ENCODE assay signal across 34 cellular contexts in the genomic region with DNA sequence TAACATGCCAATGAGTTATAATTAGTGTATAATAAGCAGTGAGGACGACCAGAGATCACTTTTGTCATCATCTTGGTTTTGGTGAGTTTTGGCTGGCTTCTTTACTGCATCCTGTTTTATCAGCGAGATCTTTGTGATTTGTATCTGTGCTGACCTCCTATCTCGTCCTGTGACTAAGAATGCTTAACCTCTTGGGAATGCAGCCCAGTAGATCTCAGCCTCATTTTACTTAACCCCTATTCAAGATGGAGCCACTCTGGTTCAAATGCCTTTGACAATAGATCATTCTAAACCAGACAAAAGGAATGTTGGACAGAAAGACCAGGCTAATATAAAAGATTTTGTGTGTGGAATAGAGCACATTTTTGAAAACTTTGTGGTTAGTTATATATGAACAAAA.
DNase-seq lines count a peak whose midpoint lies in the region; ATAC-seq, FAIRE-seq and TF ChIP-seq lines count a peak whose summit lies in the region.
"Had no signal": no experiment of that assay in that cellular context is flagged by ENCODE, and none has a peak within 500 bp of the region (broad histone marks: within the 10 kb centered on the region; RNA-seq: fewer than 3 reads in every experiment).

No MANE protein-coding gene starts in this region.

- TF ChIP-seq CTCF in A549 (IDR thresholded peaks at IDR 0.05): no peak
- no peak for TF ChIP-seq CTCF in PC-3 (conservative IDR thresholded peaks at IDR 0.05; ENCODE audit: low read depth, low read length)
- TF ChIP-seq CTCF in astrocyte (IDR thresholded peaks at IDR 0.05; ENCODE audit: insufficient read depth, low read depth, low read length): no peak
- no peak for TF ChIP-seq CTCF in ovary (IDR thresholded peaks at IDR 0.05)
- TF ChIP-seq CTCF in RWPE1 (conservative IDR thresholded peaks at IDR 0.05; ENCODE audit: low read depth): no peak

- CTCF ChIA-PET in A549 (lab: Yijun Ruan, JAX): no interaction called here
- CTCF ChIA-PET in PC-3 (lab: Charles Lee): no interaction called here
- CTCF ChIA-PET in RWPE1 (lab: Yijun Ruan, JAX): no interaction called here

- H3K27me3 Mint-ChIP-seq in astrocyte (ENCODE audit: low read depth, unreplicated experiment): no peaks in the 10 kb centered on the region
- H3K27me3 Mint-ChIP-seq: activated CD8-positive, alpha-beta memory T cell treated with anti-CD3 and anti-CD28 coated beads, Interleukin-2, amount 10 ng/mL, durations not matched to agents 7 days and 5 days; B cell; IgD-negative memory B cell; naive thymus-derived CD8-positive, alpha-beta T cell had no signal

- intact Hi-C loops in PC-3 (cut with micrococcal nuclease) (no loop called here), ovary (cut with DNase I) (no loop called here)

- H3K4me1 ChIP-seq in A549 (peaks cover 19% of the 10 kb centered on the region; the same call in 2 of the 3 replicates), PC-3 (ENCODE audit: insufficient read depth, low read length) (peaks cover 25% of the 10 kb centered on the region), astrocyte (ENCODE audit: insufficient read depth, low read length) (peaks cover 6% of the 10 kb centered on the region), ovary (ENCODE audit: insufficient read depth) (no peaks in the 10 kb centered on the region)
- H3K4me1 ChIP-seq: gastroesophageal sphincter, left ventricle myocardium inferior, tibial nerve had no signal

- TF ChIP-seq EP300 in A549 (IDR thresholded peaks at IDR 0.05): no peak
- TF ChIP-seq EP300 in ovary (IDR thresholded peaks at IDR 0.05): no peak

- no peak for TF ChIP-seq RAD21 in A549 (conservative IDR thresholded peaks at IDR 0.05 in 1 of 2, IDR thresholded peaks at IDR 0.05 in 1 of 2)

- 23% methylated on average over 3 of the region's 3 CpGs for WGBS in A549 (ENCODE audit: missing lambda C conversion rate)
- WGBS in ovary, 3 donors: 50 to 56% (median 50%) methylated on average over 3 of the region's 3 CpGs

- H3K9ac ChIP-seq in PC-3 (ENCODE audit: low read length): no peak overlapping the region
- no peak overlapping the region for H3K9ac ChIP-seq in astrocyte (ENCODE audit: low read length)

- H3K9me2 ChIP-seq in PC-3 (replicated peaks; ENCODE audit: low read length): no peaks in the 10 kb centered on the region

- H3K9me3 ChIP-seq in A549: no peaks in the 10 kb centered on the region
- H3K9me3 ChIP-seq in PC-3 (ENCODE audit: low read length): no peaks in the 10 kb centered on the region
- no peaks in the 10 kb centered on the region for H3K9me3 ChIP-seq in astrocyte (ENCODE audit: insufficient read depth, low read depth, low read length)
- no peaks in the 10 kb centered on the region for H3K9me3 ChIP-seq in ovary
- H3K9me3 ChIP-seq: gastroesophageal sphincter, left ventricle myocardium inferior, tibial nerve had no signal

- peak overlapping the region; percentile 89 for H3K27ac Mint-ChIP-seq in astrocyte (ENCODE audit: unreplicated experiment)
- H3K27ac Mint-ChIP-seq in stimulated activated effector memory CD8-positive, alpha-beta T cell treated with anti-CD3 and anti-CD28 coated beads, Interleukin-12 subunit alpha, Interleukin-12 subunit beta, amount 100 ng/mL, for 72 hours: no peak overlapping the region
- H3K27ac Mint-ChIP-seq: activated CD8-positive, alpha-beta memory T cell treated with anti-CD3 and anti-CD28 coated beads, Interleukin-2, amount 10 ng/mL, durations not matched to agents 7 days and 5 days; B cell; CD8-positive, alpha-beta T cell; IgD-negative memory B cell; naive thymus-derived CD8-positive, alpha-beta T cell; T-helper 1 cell treated with Interleukin-12 subunit alpha and Interleukin-12 subunit beta and Interleukin-4 antibody, amounts not matched to agents 30 μg/mL and 1 μg/mL, for 36 hours had no signal

- TF ChIP-seq POLR2A in A549 (IDR thresholded peaks at IDR 0.05; ENCODE audit: low read length) (no peak), ovary (IDR thresholded peaks at IDR 0.05) (no peak)

- no TSS peak for BruUV-seq in PC-3 (replicated peaks; lab: Mats Ljungman, UMichigan)

- H4K20me1 ChIP-seq in PC-3 (ENCODE audit: low read length) (no peaks in the 10 kb centered on the region), astrocyte (ENCODE audit: insufficient read depth, low read length) (no peaks in the 10 kb centered on the region)

- DNase-seq in A549 (ENCODE audit: low read depth in 1 of 2, low spot score in 1 of 2): peak in 1 of 2 experiments; percentile 7
- peak; percentile 66 for DNase-seq in PC-3
- peak; percentile 64 for DNase-seq in astrocyte (ENCODE audit: low read depth)
- peak; percentile 30 for DNase-seq in iris pigment epithelial cell (ENCODE audit: low read depth)
- DNase-seq in activated CD4-positive, alpha-beta T cell treated with anti-CD3 and anti-CD28 coated beads, Interleukin-2, amount 50 U/mL, for 48 hours: no peak
- DNase-seq in ovary: no peak
- DNase-seq in RWPE1 (ENCODE audit: low spot score): no peak
- no peak for DNase-seq in stimulated activated effector memory CD8-positive, alpha-beta T cell treated with anti-CD3 and anti-CD28 coated beads, Interleukin-12 subunit alpha, Interleukin-12 subunit beta, amount 100 ng/mL, for 72 hours (ENCODE audit: low spot score in 2 of 2)
- DNase-seq: activated CD4-positive, alpha-beta T cell treated with anti-CD3 and anti-CD28 coated beads for 48 hours; activated CD8-positive, alpha-beta memory T cell treated with anti-CD3 and anti-CD28 coated beads, Interleukin-2, amount 10 ng/mL, durations not matched to agents 7 days and 5 days; activated T-cell treated with anti-CD3 and anti-CD28 coated beads, Interleukin-2, amount 50 U/mL, for 48 hours; amygdala; caudate nucleus; CD8-positive, alpha-beta T cell; DMS53; GF-D8; H7; hippocampal formation; left ventricle myocardium inferior; naive thymus-derived CD8-positive, alpha-beta T cell; NCI-H1048; NCI-H1694 treated with DMSO at 0.1 percent for 48 hours; NCI-H2171; NCI-H510A treated with DMSO at 0.1 percent for 48 hours; stimulated activated CD4-positive, alpha-beta T cell treated with anti-CD3 and anti-CD28 coated beads, Interleukin-1b, Interleukin-23, amount 100 ng/mL, for 48 hours; stimulated activated CD8-positive, alpha-beta memory T cell treated with anti-CD3 and anti-CD28 coated beads, Interleukin-4, amount 100 ng/mL, for 48 hours had no signal

- H3F3A ChIP-seq in PC-3 (ENCODE audit: low read length, unreplicated experiment): no peaks in the 10 kb centered on the region

- H3K27me3 ChIP-seq in PC-3 (ENCODE audit: low read length) (no peaks in the 10 kb centered on the region), astrocyte (ENCODE audit: insufficient read depth, low read length) (no peaks in the 10 kb centered on the region), ovary (no peaks in the 10 kb centered on the region)
- H3K27me3 ChIP-seq: gastroesophageal sphincter, tibial nerve had no signal

- H3K36me3 ChIP-seq in PC-3 (ENCODE audit: low read depth, low read length) (no peaks in the 10 kb centered on the region), astrocyte (ENCODE audit: insufficient read depth, low read length) (no peaks in the 10 kb centered on the region), ovary (no peaks in the 10 kb centered on the region)
- H3K36me3 ChIP-seq: gastroesophageal sphincter, left ventricle myocardium inferior, tibial nerve had no signal

- H3K4me3 ChIP-seq in A549: no peak overlapping the region
- no peak overlapping the region for H3K4me3 ChIP-seq in PC-3 (ENCODE audit: low read length)
- no peak overlapping the region for H3K4me3 ChIP-seq in astrocyte (ENCODE audit: insufficient read depth, low read depth, low read length)
- no peak overlapping the region for H3K4me3 ChIP-seq in ovary
- H3K4me3 ChIP-seq: gastroesophageal sphincter, left ventricle myocardium inferior, skin epidermis, tibial nerve had no signal

- H2AFZ ChIP-seq in PC-3 (ENCODE audit: low read length): peak overlapping the region; percentile 21; the same call in 1 of the 2 replicates
- H2AFZ ChIP-seq in astrocyte (ENCODE audit: low read depth, low read length): peak overlapping the region; percentile 6

- no peak for FAIRE-seq in A549 (lab: Jason Lieb, UNC)
- no peak for FAIRE-seq in astrocyte (lab: Jason Lieb, UNC)
- FAIRE-seq: A204.1 had no signal

- no peak overlapping the region for H3K27ac ChIP-seq in A549
- H3K27ac ChIP-seq in PC-3 (ENCODE audit: low read length): peak overlapping the region; percentile 48
- H3K27ac ChIP-seq in astrocyte (ENCODE audit: low read depth, low read length): no peak overlapping the region
- H3K27ac ChIP-seq in ovary: no peak overlapping the region
- no peak overlapping the region for H3K27ac ChIP-seq in RWPE1
- H3K27ac ChIP-seq: gastroesophageal sphincter, left ventricle myocardium inferior, skin epidermis, tibial nerve, VCaP had no signal

- H3K4me3 Mint-ChIP-seq in astrocyte (ENCODE audit: unreplicated experiment): no peak overlapping the region
- no peak overlapping the region for H3K4me3 Mint-ChIP-seq in stimulated activated effector memory CD8-positive, alpha-beta T cell treated with anti-CD3 and anti-CD28 coated beads, Interleukin-12 subunit alpha, Interleukin-12 subunit beta, amount 100 ng/mL, for 72 hours
- H3K4me3 Mint-ChIP-seq: activated CD8-positive, alpha-beta memory T cell treated with anti-CD3 and anti-CD28 coated beads, Interleukin-2, amount 10 ng/mL, durations not matched to agents 7 days and 5 days; B cell; CD8-positive, alpha-beta T cell; IgD-negative memory B cell; naive thymus-derived CD8-positive, alpha-beta T cell; T-helper 1 cell treated with Interleukin-12 subunit alpha and Interleukin-12 subunit beta and Interleukin-4 antibody, amounts not matched to agents 30 μg/mL and 1 μg/mL, for 36 hours had no signal

- ATAC-seq in A549 (no peak; a peak in 1 of 6 replicates), PC-3 (peak; percentile 35; the same call in 1 of the 2 replicates)
- ATAC-seq in stimulated activated effector memory CD8-positive, alpha-beta T cell treated with anti-CD3 and anti-CD28 coated beads, Interleukin-12 subunit alpha, Interleukin-12 subunit beta, amount 100 ng/mL, for 72 hours: no peak
- ATAC-seq: activated CD8-positive, alpha-beta memory T cell treated with anti-CD3 and anti-CD28 coated beads, Interleukin-2, amount 10 ng/mL, durations not matched to agents 7 days and 5 days; CD8-positive, alpha-beta T cell; gastroesophageal sphincter; naive thymus-derived CD8-positive, alpha-beta T cell had no signal

- no peaks in the 10 kb centered on the region for H3K36me3 Mint-ChIP-seq in astrocyte (ENCODE audit: low read depth, unreplicated experiment)
- H3K36me3 Mint-ChIP-seq in stimulated activated effector memory CD8-positive, alpha-beta T cell treated with anti-CD3 and anti-CD28 coated beads, Interleukin-12 subunit alpha, Interleukin-12 subunit beta, amount 100 ng/mL, for 72 hours: no peaks in the 10 kb centered on the region
- H3K36me3 Mint-ChIP-seq: activated CD8-positive, alpha-beta memory T cell treated with anti-CD3 and anti-CD28 coated beads, Interleukin-2, amount 10 ng/mL, durations not matched to agents 7 days and 5 days; CD8-positive, alpha-beta T cell; IgD-negative memory B cell had no signal

- H3K9me3 Mint-ChIP-seq in astrocyte (ENCODE audit: unreplicated experiment): no peaks in the 10 kb centered on the region
- peaks cover 25% of the 10 kb centered on the region for H3K9me3 Mint-ChIP-seq in stimulated activated effector memory CD8-positive, alpha-beta T cell treated with anti-CD3 and anti-CD28 coated beads, Interleukin-12 subunit alpha, Interleukin-12 subunit beta, amount 100 ng/mL, for 72 hours

- H3K4me2 ChIP-seq in A549 (no peak overlapping the region), PC-3 (ENCODE audit: low read length) (peak overlapping the region; percentile 39), astrocyte (ENCODE audit: low read length) (peak overlapping the region; percentile 17)

- POLR2A ChIA-PET in A549 (lab: Yijun Ruan, JAX) (no interaction called here), PC-3 (lab: Charles Lee; ENCODE audit: unreplicated experiment) (no interaction called here), RWPE1 (lab: Yijun Ruan, JAX; ENCODE audit: low non-redundant PET) (no interaction called here)

- H3K4me1 Mint-ChIP-seq in astrocyte (ENCODE audit: low read depth, unreplicated experiment): peaks cover 33% of the 10 kb centered on the region
- no peaks in the 10 kb centered on the region for H3K4me1 Mint-ChIP-seq in stimulated activated effector memory CD8-positive, alpha-beta T cell treated with anti-CD3 and anti-CD28 coated beads, Interleukin-12 subunit alpha, Interleukin-12 subunit beta, amount 100 ng/mL, for 72 hours
- H3K4me1 Mint-ChIP-seq: activated CD8-positive, alpha-beta memory T cell treated with anti-CD3 and anti-CD28 coated beads, Interleukin-2, amount 10 ng/mL, durations not matched to agents 7 days and 5 days; B cell; naive thymus-derived CD8-positive, alpha-beta T cell had no signal

- H3K79me2 ChIP-seq in PC-3 (ENCODE audit: low read length) (no peaks in the 10 kb centered on the region), astrocyte (ENCODE audit: insufficient read depth, low read length) (no peaks in the 10 kb centered on the region)

Comparison
In these comparisons a context has a peak if more than half of its experiments do, and no peak if none do; other contexts are left out.
1. DNase-seq: peak in PC-3 (single experiment), astrocyte (single experiment) and iris pigment epithelial cell (single experiment); none in activated CD4-positive, alpha-beta T cell treated with anti-CD3 and anti-CD28 coated beads, Interleukin-2, amount 50 U/mL, for 48 hours (0 of 2), ovary (0 of 5), RWPE1 (single experiment) and stimulated activated effector memory CD8-positive, alpha-beta T cell treated with anti-CD3 and anti-CD28 coated beads, Interleukin-12 subunit alpha, Interleukin-12 subunit beta, amount 100 ng/mL, for 72 hours (0 of 2).